Comparison of ENCODE assay signal across 9 cellular contexts in the genomic region with DNA sequence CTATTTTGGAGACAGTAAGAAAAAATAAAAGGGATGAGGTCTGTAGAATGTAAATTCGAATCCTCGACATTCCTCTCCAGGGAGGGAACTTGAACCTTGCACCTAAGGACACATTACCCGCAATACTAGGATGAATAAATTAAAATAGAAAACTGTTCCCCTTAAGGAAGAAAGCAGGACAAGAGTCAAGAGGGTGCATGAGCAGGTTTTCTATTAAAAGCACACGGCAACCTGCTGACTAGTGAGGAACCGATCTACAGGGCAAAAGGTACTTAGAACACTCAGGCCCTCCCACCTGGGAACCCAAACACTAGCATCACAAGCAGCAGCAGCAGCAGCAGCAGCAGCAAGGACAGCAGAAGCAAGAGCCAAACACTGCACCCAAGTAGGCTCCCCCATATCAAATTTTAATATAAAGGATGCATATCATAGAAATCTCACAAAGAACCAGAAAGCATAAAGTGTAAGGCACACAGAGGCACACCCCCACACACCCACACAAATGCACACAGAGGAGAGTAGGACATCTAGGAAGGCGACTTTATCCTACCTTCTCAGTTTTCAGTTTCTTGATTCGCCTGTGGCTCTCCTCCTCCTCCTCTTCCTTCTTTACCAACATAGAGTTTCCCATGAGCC. TPM values are rescaled to one million over a fixed set of nuclear protein-coding genes. Genes with fewer than 3 reads are reported as not detected.
DNase-seq lines count a peak whose midpoint lies in the region; FAIRE-seq and TF ChIP-seq lines count a peak whose summit lies in the region.
"Had no signal": no experiment of that assay in that cellular context is flagged by ENCODE, and none has a peak within 500 bp of the region (broad histone marks: within the 10 kb centered on the region; RNA-seq: fewer than 3 reads in every experiment).

No MANE protein-coding gene starts in this region.

- H3K79me1 ChIP-seq in trophoblast cell (ENCODE audit: low read length) = peaks cover 27% of the 10 kb centered on the region

- H3K4me3 ChIP-seq in fibroblast of mammary gland (ENCODE audit: control insufficient read depth, low read depth, low read length) (peak overlapping the region; percentile 63), trophoblast cell (ENCODE audit: low read depth, low read length) (peak overlapping the region; percentile 58)

- no peak overlapping the region for H2BK12ac ChIP-seq in trophoblast cell (ENCODE audit: low read length)

- no peaks in the 10 kb centered on the region for H3K27me3 ChIP-seq in trophoblast cell (ENCODE audit: insufficient read depth, low read length)

- no peak overlapping the region for H2AK5ac ChIP-seq in trophoblast cell (ENCODE audit: low read length)

- no peak overlapping the region for H3K23ac ChIP-seq in trophoblast cell (ENCODE audit: low read length)

- DNase-seq in GM12892 (ENCODE audit: insufficient read length) (no peak), NCI-H69 (lab: John Stamatoyannopoulos, UW) (peak; percentile 78), fibroblast of mammary gland (ENCODE audit: low read depth) (no peak), trophoblast cell (no peak), NCI-H1105 (lab: John Stamatoyannopoulos, UW) (no peak), SIG-M5 treated with dmso at 0.1 percent for 504 hours (lab: John Stamatoyannopoulos, UW; ENCODE audit: unreplicated experiment) (no peak), urothelium cell line (ENCODE audit: low spot score) (no peak)
- no peak for DNase-seq in activated effector memory CD4-positive, alpha-beta T cell treated with anti-CD3 and anti-CD28 coated beads, Interleukin-2, amount 50 U/mL, for 16 hours
- DNase-seq: activated CD4-positive, alpha-beta T cell treated with anti-CD3 and anti-CD28 coated beads, Interleukin-2, amount 50 U/mL, for 1 hour had no signal

- peaks cover 8% of the 10 kb centered on the region for H3K79me2 ChIP-seq in trophoblast cell (ENCODE audit: control insufficient read depth, insufficient read depth, low read length, poor library complexity)

- TF ChIP-seq POLR2A in GM12892 (IDR thresholded peaks at IDR 0.05; ENCODE audit: low read depth, low read length) = 0 out of 2 replicates have a peak, but pooled peaks have one; percentile 5

- H3K9ac ChIP-seq in trophoblast cell (ENCODE audit: low read length) = peak overlapping the region; percentile 4

- no CpG with 5 or more reads among the region's 7 CpGs for WGBS in trophoblast cell (ENCODE audit: extremely low coverage, insufficient coverage, insufficient read length)

- H3K14ac ChIP-seq in trophoblast cell (ENCODE audit: low read length) = peak overlapping the region; percentile 33

- no peak overlapping the region for H3K27ac ChIP-seq in trophoblast cell (ENCODE audit: low read depth, low read length)

- peaks cover 10 to 20% of the 10 kb centered on the region in 2 experiments for H3K4me1 ChIP-seq in trophoblast cell (ENCODE audit: control insufficient read depth in 1 of 2, insufficient read depth in 2 of 2, low read length in 2 of 2)

- H3K36me3 ChIP-seq in trophoblast cell (ENCODE audit: control insufficient read depth in 1 of 2, insufficient read depth in 2 of 2, low read length in 2 of 2) = peaks cover 0 to 4% of the 10 kb centered on the region in 2 experiments

- H4K91ac ChIP-seq in trophoblast cell (ENCODE audit: low read depth, low read length) = peak overlapping the region; percentile 45

- peak overlapping the region; percentile 48 for H3K4me2 ChIP-seq in trophoblast cell (ENCODE audit: low read length)

- H3K9me3 ChIP-seq in trophoblast cell (ENCODE audit: insufficient read depth, low read depth, low read length) = no peaks in the 10 kb centered on the region

- TF ChIP-seq CTCF in fibroblast of mammary gland (conservative IDR thresholded peaks at IDR 0.05; ENCODE audit: control insufficient read depth, insufficient read depth, low read depth, low read length) = no peak

- FAIRE-seq in GM12892 (lab: Jason Lieb, UNC) = no peak
- no peak for FAIRE-seq in urothelium cell line (lab: Jason Lieb, UNC)

- H2AFZ ChIP-seq in trophoblast cell (ENCODE audit: insufficient read depth, low read length, poor library complexity) = no peak overlapping the region

- no peak overlapping the region for H2BK5ac ChIP-seq in trophoblast cell (ENCODE audit: low read depth, low read length, poor library complexity)

- H3K18ac ChIP-seq in trophoblast cell (ENCODE audit: low read length) = peak overlapping the region; percentile 57

- H4K8ac ChIP-seq in trophoblast cell (ENCODE audit: low read depth, low read length) = no peak overlapping the region

- H2BK120ac ChIP-seq in trophoblast cell (ENCODE audit: insufficient read depth, low read length, poor library complexity) = no peak overlapping the region

- peak overlapping the region; percentile 37 for H3K4ac ChIP-seq in trophoblast cell (ENCODE audit: low read depth, low read length)

- H4K12ac ChIP-seq in trophoblast cell (ENCODE audit: low read depth, low read length) = no peak overlapping the region

RNA-seq across cellular contexts. Expression of a gene that starts 2.8 kb away (rescaled TPM):
- polyA plus RNA-seq in GM12892 (2012; ENCODE audit: missing spikeins) = 12.9 TPM
- 17.7 and 18.7 TPM in 2 replicates for polyA plus RNA-seq in trophoblast cell (2013)
